ENCODE assay signal across 13 cellular contexts in the genomic region with DNA sequence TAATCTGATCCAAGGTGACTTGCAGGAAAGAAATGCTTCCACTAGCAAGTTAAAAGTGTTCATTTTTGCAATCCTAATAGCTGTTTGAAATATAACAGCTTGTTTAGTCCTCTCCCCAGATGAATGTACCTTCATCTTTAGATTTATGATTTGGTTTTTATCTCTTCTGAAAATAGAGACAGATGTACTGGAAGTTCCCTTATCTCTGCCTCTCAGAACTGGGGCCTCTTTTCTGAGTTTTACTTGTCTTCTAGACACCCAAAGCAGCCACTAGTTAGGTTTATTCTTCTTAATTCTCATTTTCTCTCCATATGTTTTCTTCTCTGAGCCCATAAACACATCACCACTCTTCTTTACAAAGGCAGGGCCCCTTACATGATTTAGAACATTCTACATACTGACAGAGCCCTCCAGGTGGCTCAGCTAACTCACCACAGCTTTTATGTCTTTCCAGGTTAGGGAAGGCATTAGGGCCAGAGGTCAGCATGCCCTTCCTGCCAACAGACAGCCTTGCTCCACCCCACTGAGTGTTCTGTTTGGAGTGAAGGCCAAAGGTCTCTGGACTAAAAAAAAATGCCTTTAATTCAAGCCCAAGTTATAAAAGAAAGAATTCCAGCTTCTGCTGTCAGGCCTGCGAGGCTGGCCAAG.
DNase-seq lines count a peak whose midpoint lies in the region; ATAC-seq and TF ChIP-seq lines count a peak whose summit lies in the region.
"Had no signal": no experiment of that assay in that cellular context is flagged by ENCODE, and none has a peak within 500 bp of the region (broad histone marks: within the 10 kb centered on the region; RNA-seq: fewer than 3 reads in every experiment).

No MANE protein-coding gene starts in this region.

- no peaks in the 10 kb centered on the region for H3K36me3 ChIP-seq in mucosa of rectum (ENCODE audit: control insufficient read depth in 2 of 2, insufficient read depth in 2 of 2, low read length in 2 of 2)
- no peaks in the 10 kb centered on the region for H3K36me3 ChIP-seq in tibial nerve
- H3K36me3 ChIP-seq: thoracic aorta had no signal

- no peak for TF ChIP-seq EP300 in tibial nerve (IDR thresholded peaks at IDR 0.05)

- H3K4me3 Mint-ChIP-seq in activated T-cell treated with anti-CD3 and anti-CD28 coated beads, Interleukin-2, amount 50 U/mL, for 72 hours, result peak overlapping the region; percentile 61 to 64
- H3K4me3 Mint-ChIP-seq: B cell, H9 had no signal

- H3K27me3 ChIP-seq in mucosa of rectum (ENCODE audit: control insufficient read depth in 2 of 2, insufficient read depth in 2 of 2, low read length in 2 of 2) (no peaks in the 10 kb centered on the region), tibial nerve (no peaks in the 10 kb centered on the region)

- no peaks in the 10 kb centered on the region for H3K9me3 Mint-ChIP-seq in activated T-cell treated with anti-CD3 and anti-CD28 coated beads, Interleukin-2, amount 50 U/mL, for 72 hours
- H3K9me3 Mint-ChIP-seq: H9 had no signal

- H3K9ac ChIP-seq in mucosa of rectum (ENCODE audit: low read depth in 1 of 2, low read length in 2 of 2), result no peak overlapping the region

- no peak overlapping the region for H3K4me3 ChIP-seq in mucosa of rectum (ENCODE audit: low read length in 2 of 2)
- H3K4me3 ChIP-seq in tibial nerve, result no peak overlapping the region
- H3K4me3 ChIP-seq: thoracic aorta had no signal

- H3K27ac Mint-ChIP-seq in activated T-cell treated with anti-CD3 and anti-CD28 coated beads, Interleukin-2, amount 50 U/mL, for 72 hours, result peak overlapping the region; percentile 52
- H3K27ac Mint-ChIP-seq: B cell had no signal

- H3K27ac ChIP-seq in caudate nucleus (ENCODE audit: low read depth, low read length) (peak overlapping the region; percentile 12), mucosa of rectum (ENCODE audit: low read depth in 2 of 2, low read length in 2 of 2) (peak overlapping the region; percentile 15 to 49), tibial nerve (peak overlapping the region in 3 of 4 donors; percentile 35 to 82 (median 72))

- no peaks in the 10 kb centered on the region for H3K36me3 Mint-ChIP-seq in activated T-cell treated with anti-CD3 and anti-CD28 coated beads, Interleukin-2, amount 50 U/mL, for 72 hours (ENCODE audit: insufficient read depth in 2 of 2)

- TF ChIP-seq POLR2A in tibial nerve (IDR thresholded peaks at IDR 0.05), result no peak

- no peak for TF ChIP-seq CTCF in tibial nerve (IDR thresholded peaks at IDR 0.05)

- H3K27me3 Mint-ChIP-seq in activated T-cell treated with anti-CD3 and anti-CD28 coated beads, Interleukin-2, amount 50 U/mL, for 72 hours (ENCODE audit: low read depth), result peaks cover 25% of the 10 kb centered on the region
- H3K27me3 Mint-ChIP-seq: B cell had no signal

- peak; percentile 14 to 19 for ATAC-seq in activated T-cell treated with anti-CD3 and anti-CD28 coated beads, Interleukin-2, amount 50 U/mL, for 72 hours (replicated peaks in 1 of 2)
- ATAC-seq in GM18909 (IDR thresholded peaks at IDR 0.05; ENCODE audit: poor library complexity, unreplicated experiment) (no peak), HG02623 (IDR thresholded peaks at IDR 0.05; ENCODE audit: unreplicated experiment) (no peak)

- WGBS in tibial nerve, 2 donors, result 13 to 33% methylated on average over 1 of the region's 1 CpG

- DNase-seq in activated T-cell treated with anti-CD3 and anti-CD28 coated beads, Interleukin-2, amount 50 U/mL, for 72 hours, result peak in 1 of 2 donors; percentile 3
- DNase-seq in activated T-cell treated with anti-CD3 and anti-CD28 coated beads, Interleukin-2, amount 50 U/mL, for 1 hour, result no peak
- DNase-seq in caudate nucleus (lab: John Stamatoyannopoulos, UW), result no peak
- DNase-seq in tibial nerve (ENCODE audit: low spot score in 2 of 2), result no peak
- no peak for DNase-seq in C1 segment of cervical spinal cord (lab: John Stamatoyannopoulos, UW)
- DNase-seq: central memory CD4-positive, alpha-beta T cell; GDM1; H9 had no signal

- H3K4me1 ChIP-seq in mucosa of rectum (ENCODE audit: control insufficient read depth in 2 of 2, insufficient read depth in 2 of 2, low read length in 2 of 2), result peaks cover 4 to 15% of the 10 kb centered on the region in 2 donors
- peaks cover 0 to 44% (median 28%) of the 10 kb centered on the region in 4 donors for H3K4me1 ChIP-seq in tibial nerve

- H3K9me3 ChIP-seq in mucosa of rectum (ENCODE audit: control insufficient read depth in 2 of 2, low read length in 2 of 2) (no peaks in the 10 kb centered on the region), tibial nerve (no peaks in the 10 kb centered on the region)
- H3K9me3 ChIP-seq: thoracic aorta had no signal

- peaks cover 40% of the 10 kb centered on the region for H3K4me1 Mint-ChIP-seq in activated T-cell treated with anti-CD3 and anti-CD28 coated beads, Interleukin-2, amount 50 U/mL, for 72 hours (ENCODE audit: low read depth)

Comparison
In these comparisons a context has a peak if more than half of its experiments do, and no peak if none do; other contexts are left out.
1. ATAC-seq: peak in activated T-cell treated with anti-CD3 and anti-CD28 coated beads, Interleukin-2, amount 50 U/mL, for 72 hours (2 of 2); none in GM18909 (single experiment) and HG02623 (single experiment).
2. H3K27ac ChIP-seq: peak in every context shown above with its lines; median percentile 72 in tibial nerve; 32 in mucosa of rectum; 12 in caudate nucleus.